ENCODE assay signal across 15 cellular contexts in genomic region chr3:124282751-124283643, GRCh38.
A peak's percentile ranks its signal among the peaks of the same experiment; 100 is the strongest.
DNase-seq lines count a peak whose midpoint lies in the region; ATAC-seq and TF ChIP-seq lines count a peak whose summit lies in the region.
"Had no signal": no experiment of that assay in that cellular context is flagged by ENCODE, and none has a peak within 500 bp of the region (broad histone marks: within the 10 kb centered on the region; RNA-seq: fewer than 3 reads in every experiment).

No MANE protein-coding gene starts in this region.

- in situ Hi-C loops in GM23248 (cut with MboI), result no loop called here

- BruUV-seq in PC-9 (replicated peaks; lab: Mats Ljungman, UMichigan), result no TSS peak

- H3K79me2 ChIP-seq in GM23248 (ENCODE audit: insufficient read depth), result no peaks in the 10 kb centered on the region
- H3K79me2 ChIP-seq in PC-9 (ENCODE audit: low read depth), result no peaks in the 10 kb centered on the region

- H3K27ac ChIP-seq in GM23248, result peak overlapping the region; percentile 46
- peak overlapping the region; percentile 83 to 89 for H3K27ac ChIP-seq in tibial artery
- no peak overlapping the region for H3K27ac ChIP-seq in PC-9
- H3K27ac ChIP-seq: foreskin keratinocyte, SJSA1 had no signal

- H3K4me1 ChIP-seq in GM23248 (ENCODE audit: insufficient read depth) (peaks cover 12% of the 10 kb centered on the region), tibial artery (peaks cover 4 to 94% (median 71%) of the 10 kb centered on the region in 4 donors), PC-9 (replicated peaks; ENCODE audit: insufficient read depth) (no peaks in the 10 kb centered on the region)
- H3K4me1 ChIP-seq: foreskin keratinocyte, SJSA1 had no signal

- peak; percentile 18 for ATAC-seq in left lobe of liver
- ATAC-seq: activated T-helper 17 cell treated with anti-CD3 and anti-CD28 coated beads, Interleukin-2, amount 50 U/mL, for 72 hours; foreskin keratinocyte had no signal

- peaks cover 11% of the 10 kb centered on the region; the same call in 1 of the 2 replicates for H3F3A ChIP-seq in GM23248 (ENCODE audit: insufficient read depth)
- no peaks in the 10 kb centered on the region for H3F3A ChIP-seq in PC-9 (ENCODE audit: insufficient read depth, low read depth)

- H3K9me2 ChIP-seq in GM23248 (ENCODE audit: insufficient read depth), result no peaks in the 10 kb centered on the region
- no peaks in the 10 kb centered on the region for H3K9me2 ChIP-seq in PC-9 (ENCODE audit: insufficient read depth)

- H3K9ac ChIP-seq in GM23248, result no peak overlapping the region

- TF ChIP-seq CTCF in tibial artery (IDR thresholded peaks at IDR 0.05) (no peak), PC-9 (conservative IDR thresholded peaks at IDR 0.05) (no peak)

- H3K4me3 ChIP-seq in GM23248 (no peak overlapping the region), tibial artery (no peak overlapping the region), PC-9 (no peak overlapping the region)
- H3K4me3 ChIP-seq: SJSA1, testis had no signal

- H3K36me3 ChIP-seq in GM23248 (ENCODE audit: low read depth) (no peaks in the 10 kb centered on the region), tibial artery (no peaks in the 10 kb centered on the region), PC-9 (ENCODE audit: low read depth) (no peaks in the 10 kb centered on the region)
- H3K36me3 ChIP-seq: SJSA1 had no signal

- 6 to 10% methylated on average over 3 of the region's 3 CpGs for WGBS in GM23248 (ENCODE audit: low coverage in 1 of 2, low lambda C conversion rate in 2 of 2, missing lambda C conversion rate in 2 of 2), 2 experiments

- H3K4me2 ChIP-seq in GM23248 (ENCODE audit: unreplicated experiment) (peak overlapping the region; percentile 10), PC-9 (no peak overlapping the region)

- H2AFZ ChIP-seq in GM23248, result no peak overlapping the region
- H2AFZ ChIP-seq in PC-9, result no peak overlapping the region

- POLR2A ChIA-PET in PC-9 (lab: Charles Lee; ENCODE audit: unreplicated experiment), result no interaction called here

- peak; percentile 77 for DNase-seq in GM23248
- peak; percentile 87 for DNase-seq in astrocyte of the hippocampus (ENCODE audit: low read depth, low spot score)
- DNase-seq in left lobe of liver (ENCODE audit: low spot score), result no peak
- DNase-seq in tibial artery, result no peak
- DNase-seq in PC-9, result no peak
- no peak for DNase-seq in retina
- DNase-seq in kidney glomerular epithelial cell (lab: John Stamatoyannopoulos, UW), result no peak
- DNase-seq: activated CD4-positive, alpha-beta T cell treated with anti-CD3 and anti-CD28 coated beads, Interleukin-2, amount 50 U/mL, for 48 hours; anterior cingulate cortex; CD4-positive, CD25-positive, alpha-beta regulatory T cell; foreskin keratinocyte; NK-92 treated with Interleukin-12 subunit alpha and Interleukin-12 subunit beta, amount 100 ng/mL, for 24 hours; testis had no signal

- H4K20me1 ChIP-seq in GM23248 (ENCODE audit: insufficient read depth) (no peaks in the 10 kb centered on the region), PC-9 (ENCODE audit: insufficient read depth) (no peaks in the 10 kb centered on the region)

- CTCF ChIA-PET in PC-9 (lab: Charles Lee), result interaction anchor here (0.8 kb wide), 1 partner anchor 266 kb away, joined by 3 read pairs; no protein-coding TSS in a partner anchor

- H3K9me3 ChIP-seq in GM23248 (ENCODE audit: low read depth) (no peaks in the 10 kb centered on the region), tibial artery (no peaks in the 10 kb centered on the region), PC-9 (ENCODE audit: insufficient read depth, low read depth) (no peaks in the 10 kb centered on the region)
- H3K9me3 ChIP-seq: SJSA1, testis had no signal

- H3K27me3 ChIP-seq in GM23248 (replicated peaks; ENCODE audit: insufficient read depth) (no peaks in the 10 kb centered on the region), tibial artery (no peaks in the 10 kb centered on the region), PC-9 (ENCODE audit: insufficient read depth, low read depth) (peaks cover 29% of the 10 kb centered on the region)
- H3K27me3 ChIP-seq: SJSA1, testis had no signal

- intact Hi-C loops in tibial artery (cut with DNase I; ENCODE audit: low total_unique reads) (loop anchor here (5.0 kb wide), 3 partner anchors 201 to 266 kb away; partner anchors contain the start of gene KALRN), PC-9 (cut with micrococcal nuclease; ENCODE audit: unreplicated experiment) (loop anchor here (5.0 kb wide), 3 partner anchors 266 to 631 kb away; no protein-coding TSS in a partner anchor)

Comparison
In these comparisons a context has a peak if more than half of its experiments do, and no peak if none do; other contexts are left out.
1. DNase-seq: peak in GM23248 (single experiment) and astrocyte of the hippocampus (single experiment); none in left lobe of liver (single experiment), tibial artery (0 of 2), PC-9 (0 of 2), retina (single experiment) and kidney glomerular epithelial cell (single experiment).